ENCODE assay signal across 8 cellular contexts in genomic region chr6:85464722-85465150, GRCh38. TPM values are rescaled to one million over a fixed set of nuclear protein-coding genes. Genes with fewer than 3 reads are reported as not detected.
A peak's percentile ranks its signal among the peaks of the same experiment; 100 is the strongest.
DNase-seq lines count a peak whose midpoint lies in the region; ATAC-seq and TF ChIP-seq lines count a peak whose summit lies in the region.

No MANE protein-coding gene starts in this region.

- TF ChIP-seq CTCF in GM23338 (conservative IDR thresholded peaks at IDR 0.05; ENCODE audit: low read depth in 2 of 2) (no peak), RWPE1 (conservative IDR thresholded peaks at IDR 0.05; ENCODE audit: low read depth) (no peak), choroid plexus epithelial cell (conservative IDR thresholded peaks at IDR 0.05; ENCODE audit: low read depth, low read length) (no peak), WERI-Rb-1 (IDR thresholded peaks at IDR 0.05; ENCODE audit: low read depth, low read length) (no peak), WTC11 (IDR thresholded peaks at IDR 0.05) (no peak)

- H3K4me3 ChIP-seq in GM23338: no peak overlapping the region
- no peak overlapping the region for H3K4me3 ChIP-seq in choroid plexus epithelial cell (ENCODE audit: low read depth, low read length)
- no peak overlapping the region for H3K4me3 ChIP-seq in WERI-Rb-1 (ENCODE audit: low read depth, low read length)

- H3F3A ChIP-seq in GM23338 (replicated peaks; ENCODE audit: low read depth): no peaks in the 10 kb centered on the region

- H3K9me3 Mint-ChIP-seq in GM23338: no peaks in the 10 kb centered on the region
- no peaks in the 10 kb centered on the region for H3K9me3 Mint-ChIP-seq in WTC11

- H3K4me3 Mint-ChIP-seq in GM23338 (no peak overlapping the region), WTC11 (no peak overlapping the region)

- H3K27me3 Mint-ChIP-seq in GM23338 (ENCODE audit: insufficient read depth, low read depth, poor library complexity) (peaks cover 4% of the 10 kb centered on the region), WTC11 (ENCODE audit: low read depth) (no peaks in the 10 kb centered on the region)

- POLR2A ChIA-PET in RWPE1 (lab: Yijun Ruan, JAX; ENCODE audit: low non-redundant PET): interaction anchor here (1.6 to 2.0 kb wide), 2 partner anchors 13 to 15 kb away, joined by 4 to 24 read pairs; partner anchors contain the start of gene NT5E
- POLR2A ChIA-PET in WTC11 (lab: Charles Lee): no interaction called here

- no peak for TF ChIP-seq POLR2A in GM18505 (IDR thresholded peaks at IDR 0.05; ENCODE audit: borderline replicate concordance, extremely low read depth, insufficient read depth, insufficient read length)

- H3K4me1 ChIP-seq in GM23338 (ENCODE audit: insufficient read depth): peaks cover 12% of the 10 kb centered on the region

- CTCF ChIA-PET in RWPE1 (lab: Yijun Ruan, JAX) (interaction anchor here (0.6 to 1.0 kb wide), 3 partner anchors 9 to 110 kb away, joined by 3 to 4 read pairs (median 3); no protein-coding TSS in a partner anchor), WTC11 (lab: Charles Lee) (interaction anchor here (4.3 kb wide), 1 partner anchor 18 kb away, joined by 24 read pairs; no protein-coding TSS in a partner anchor)

- no peaks in the 10 kb centered on the region for H3K36me3 ChIP-seq in GM23338 (ENCODE audit: insufficient read depth)
- no peaks in the 10 kb centered on the region for H3K36me3 ChIP-seq in WERI-Rb-1

- no peak overlapping the region for H3K27ac ChIP-seq in GM23338 (ENCODE audit: low read depth)
- H3K27ac ChIP-seq in RWPE1: peak overlapping the region; percentile 89
- H3K27ac ChIP-seq in WERI-Rb-1: no peak overlapping the region

- H3K27ac Mint-ChIP-seq in GM23338 (no peak overlapping the region), WTC11 (no peak overlapping the region)

- no peak for ATAC-seq in GM23338
- ATAC-seq in GM18505 (IDR thresholded peaks at IDR 0.05; ENCODE audit: unreplicated experiment): no peak
- ATAC-seq in WTC11: no peak

- no peaks in the 10 kb centered on the region for H3K27me3 ChIP-seq in GM23338 (ENCODE audit: insufficient read depth)
- peaks cover 60% of the 10 kb centered on the region for H3K27me3 ChIP-seq in WERI-Rb-1 (ENCODE audit: insufficient read depth, low read depth, severe bottlenecking)

- DNase-seq in GM23338 (ENCODE audit: low spot score): no peak
- DNase-seq in RWPE1 (ENCODE audit: low spot score): peak; percentile 79
- DNase-seq in choroid plexus epithelial cell (ENCODE audit: low read depth): peak; percentile 63
- DNase-seq in stimulated activated CD4-positive, alpha-beta T cell treated with anti-CD3 and anti-CD28 coated beads, Interleukin-4, amount 100 ng/mL, for 24 hours: peak; percentile 50
- no peak for DNase-seq in cortex of kidney (lab: John Stamatoyannopoulos, UW)
- no peak for DNase-seq in WERI-Rb-1
- DNase-seq in WTC11 (ENCODE audit: low spot score): no peak

- H3K9me3 ChIP-seq in WERI-Rb-1 (ENCODE audit: severe bottlenecking): no peaks in the 10 kb centered on the region

- H3K79me2 ChIP-seq in GM23338 (replicated peaks; ENCODE audit: insufficient read depth): no peaks in the 10 kb centered on the region

- H3K36me3 Mint-ChIP-seq in GM23338 (ENCODE audit: low read depth): no peaks in the 10 kb centered on the region; the same call in 2 of the 3 replicates
- H3K36me3 Mint-ChIP-seq in WTC11: no peaks in the 10 kb centered on the region

- H2AFZ ChIP-seq in GM23338: peak overlapping the region; percentile 66; the same call in 1 of the 2 replicates

- no peaks in the 10 kb centered on the region for H4K20me1 ChIP-seq in GM23338 (replicated peaks; ENCODE audit: insufficient read depth)

- H3K4me1 Mint-ChIP-seq in GM23338 (peaks cover 10% of the 10 kb centered on the region), WTC11 (peaks cover 11% of the 10 kb centered on the region)

- no peak overlapping the region for H3K4me2 ChIP-seq in GM23338

- 0 out of 2 replicates have a peak, but pooled peaks cover 3% of the 10 kb centered on the region for H3K9me2 ChIP-seq in GM23338 (ENCODE audit: insufficient read depth)

TF ChIP-seq in GM23338, 12 proteins besides CTCF, POLR2A, EP300 and RAD21 (continues in another document):
- no peak for TF ChIP-seq JUNB (IDR thresholded peaks at IDR 0.05; ENCODE audit: unreplicated experiment)
- no peak for TF ChIP-seq STAT1 (IDR thresholded peaks at IDR 0.05; ENCODE audit: unreplicated experiment)
- TF ChIP-seq ZNF331 (CRISPR knock-in tag; IDR thresholded peaks at IDR 0.05; ENCODE audit: low read depth): no peak
- TF ChIP-seq REST (IDR thresholded peaks at IDR 0.05; ENCODE audit: unreplicated experiment): no peak

TF ChIP-seq in WTC11, 78 proteins besides CTCF, POLR2A, EP300 and RAD21:
- TF ChIP-seq ZNF219 (CRISPR knock-in tag; IDR thresholded peaks at IDR 0.05; ENCODE audit: borderline replicate concordance): no peak
- no peak for TF ChIP-seq SMAD3 (CRISPR knock-in tag; IDR thresholded peaks at IDR 0.05; ENCODE audit: borderline replicate concordance)
- TF ChIP-seq OVOL2 (CRISPR knock-in tag; IDR thresholded peaks at IDR 0.05; ENCODE audit: borderline replicate concordance): no peak
- TF ChIP-seq NR1H2 (CRISPR knock-in tag; IDR thresholded peaks at IDR 0.05): no peak
- no peak for TF ChIP-seq USF1 (CRISPR knock-in tag; IDR thresholded peaks at IDR 0.05)
- TF ChIP-seq ZNF281 (CRISPR knock-in tag; IDR thresholded peaks at IDR 0.05): no peak
- no peak for TF ChIP-seq ZBTB21 (CRISPR knock-in tag; IDR thresholded peaks at IDR 0.05; ENCODE audit: borderline replicate concordance)
- no peak for TF ChIP-seq NFATC4 (CRISPR knock-in tag; IDR thresholded peaks at IDR 0.05)
- no peak for TF ChIP-seq STAT6 (CRISPR knock-in tag; conservative IDR thresholded peaks at IDR 0.05; ENCODE audit: low read depth)
- no peak for TF ChIP-seq MXD4 (CRISPR knock-in tag; IDR thresholded peaks at IDR 0.05; ENCODE audit: borderline replicate concordance)
- no peak for TF ChIP-seq CREM (CRISPR knock-in tag; IDR thresholded peaks at IDR 0.05)

RNA-seq across cellular contexts. Expression of gene NT5E, which starts 14.9 kb away (rescaled TPM):
- 0.50 and 1.5 TPM in 2 replicates for total RNA-seq in GM23338 (2014; rRNA removed; shearing (Covaris generic))
- 0.18 and 0.23 TPM in 2 replicates for polyA plus RNA-seq in GM23338 (2016; fragmentation: Nextera tagmentation; extraction: Ambion mirVana)
- total RNA-seq in WTC11 (2021): 0.62 to 0.94 TPM (median 0.81 TPM) in 3 replicates

Comparison
In these comparisons a context has a peak if more than half of its experiments do, and no peak if none do; other contexts are left out.
1. DNase-seq: peak in RWPE1 (single experiment), choroid plexus epithelial cell (single experiment) and stimulated activated CD4-positive, alpha-beta T cell treated with anti-CD3 and anti-CD28 coated beads, Interleukin-4, amount 100 ng/mL, for 24 hours (single experiment); none in GM23338 (single experiment), cortex of kidney (single experiment), WERI-Rb-1 (single experiment) and WTC11 (single experiment).